ENCODE assay signal across 8 cellular contexts in genomic region chr20:12970372-12970821, GRCh38. TPM values are rescaled to one million over a fixed set of nuclear protein-coding genes. Genes with fewer than 3 reads are reported as not detected.
DNase-seq lines count a peak whose midpoint lies in the region; ATAC-seq and TF ChIP-seq lines count a peak whose summit lies in the region.

No MANE protein-coding gene starts in this region.

- DNase-seq in Ammon's horn (ENCODE audit: low spot score) = peak; percentile 51
- peak; percentile 30 for DNase-seq in HEK293T (ENCODE audit: extremely low spot score)
- DNase-seq in SK-MEL-5 (ENCODE audit: low read depth, low spot score) = peak; percentile 62
- DNase-seq in left ventricle myocardium inferior = no peak
- no peak for DNase-seq in spleen
- no peak for DNase-seq in activated gamma-delta T cell treated with Interleukin-2 at 50 U/mL for 16 hours

- H3K4me1 ChIP-seq in left ventricle myocardium inferior = no peaks in the 10 kb centered on the region
- no peaks in the 10 kb centered on the region for H3K4me1 ChIP-seq in spleen

- CTCF ChIA-PET in HEK293T (lab: Yijun Ruan, JAX) = interaction anchor here (0.6 to 0.8 kb wide), 2 partner anchors 133 to 576 kb away, joined by 3 to 4 read pairs; no protein-coding TSS in a partner anchor

- no peak overlapping the region for H3K27ac ChIP-seq in left ventricle myocardium inferior (replicated peaks)
- H3K27ac ChIP-seq in spleen = no peak overlapping the region

- TF ChIP-seq POLR2A in spleen (IDR thresholded peaks at IDR 0.05) = no peak

- H3K36me3 ChIP-seq in left ventricle myocardium inferior (no peaks in the 10 kb centered on the region), spleen (no peaks in the 10 kb centered on the region)

- ATAC-seq in GM18867 (IDR thresholded peaks at IDR 0.05; ENCODE audit: unreplicated experiment) (no peak), GM19324 (IDR thresholded peaks at IDR 0.05; ENCODE audit: low FRiP score, unreplicated experiment) (no peak)

- intact Hi-C loops in left ventricle myocardium inferior (cut with micrococcal nuclease) = no loop called here
- intact Hi-C loops in spleen (cut with DNase I; ENCODE audit: low total_unique reads) = loop anchor here (10.0 kb wide), 1 partner anchor 134 kb away; no protein-coding TSS in a partner anchor

- H3K27me3 ChIP-seq in left ventricle myocardium inferior (ENCODE audit: low read depth) (no peaks in the 10 kb centered on the region), spleen (replicated peaks in 1 of 7) (no peaks in the 10 kb centered on the region)

- no peak overlapping the region for H3K4me3 ChIP-seq in left ventricle myocardium inferior
- H3K4me3 ChIP-seq in spleen = no peak overlapping the region

- in situ Hi-C loops in SK-MEL-5 (cut with HindIII; ENCODE audit: low pct_unique_long_range_greater_than_20kb, low sequenced_read_pairs) = no loop called here

- no peaks in the 10 kb centered on the region for H3K9me3 ChIP-seq in left ventricle myocardium inferior (replicated peaks)
- H3K9me3 ChIP-seq in spleen = no peaks in the 10 kb centered on the region

- POLR2A ChIA-PET in HEK293T (lab: Yijun Ruan, JAX) = no interaction called here

- WGBS in spleen, 5 donors = 53 to 67% (median 54%) methylated on average over 4 of the region's 4 CpGs

- TF ChIP-seq CTCF in left ventricle myocardium inferior (IDR thresholded peaks at IDR 0.05; ENCODE audit: borderline replicate concordance) = peak; percentile 70
- TF ChIP-seq CTCF in spleen (IDR thresholded peaks at IDR 0.05 in 8 of 11, conservative IDR thresholded peaks at IDR 0.05 in 3 of 11) = peak in 8 of 11 experiments; percentile 10 to 43 (median 38)

TF ChIP-seq in HEK293T, 16 proteins besides CTCF, POLR2A, EP300 and RAD21:
- TF ChIP-seq CTBP1 (IDR thresholded peaks at IDR 0.05; ENCODE audit: borderline replicate concordance) (no peak), SP1 (IDR thresholded peaks at IDR 0.05) (no peak), LEF1 (IDR thresholded peaks at IDR 0.05; ENCODE audit: borderline replicate concordance) (no peak), NFRKB (IDR thresholded peaks at IDR 0.05) (no peak), PKNOX1 (IDR thresholded peaks at IDR 0.05) (no peak), ZNF384 (IDR thresholded peaks at IDR 0.05) (no peak), TARDBP (IDR thresholded peaks at IDR 0.05) (no peak), FOXA1 (IDR thresholded peaks at IDR 0.05) (no peak), FOXM1 (IDR thresholded peaks at IDR 0.05; ENCODE audit: borderline replicate concordance) (no peak), FOXK2 (IDR thresholded peaks at IDR 0.05) (no peak), SUZ12 (IDR thresholded peaks at IDR 0.05) (no peak), ARNT (IDR thresholded peaks at IDR 0.05) (no peak), ELF4 (IDR thresholded peaks at IDR 0.05) (no peak), BHLHE40 (IDR thresholded peaks at IDR 0.05; ENCODE audit: borderline replicate concordance) (no peak), HDGF (IDR thresholded peaks at IDR 0.05; ENCODE audit: borderline replicate concordance) (no peak), L3MBTL2 (conservative IDR thresholded peaks at IDR 0.05) (no peak)

RNA-seq across cellular contexts. Expression of gene SPTLC3, which starts 38.4 kb away (rescaled TPM):
- total RNA-seq in SK-MEL-5 (2014; rRNA removed; shearing (Covaris generic)) = 1.7 and 2.0 TPM in 2 replicates
- polyA plus RNA-seq in SK-MEL-5 (2015; cell fraction: cytosol; rRNA removed) = 0.18 and 0.47 TPM in 2 replicates
- 0.05 and 1.0 TPM in 2 replicates for polyA plus RNA-seq in SK-MEL-5 (2015; cell fraction: nucleus; rRNA removed)
- total RNA-seq in left ventricle myocardium inferior = 9.0 TPM
- total RNA-seq in spleen = 10 to 100 TPM in 1 of 7 donors, 1 to 10 TPM in 6; 2.4 to 12.3 (median 4.5) TPM
- 1 to 10 TPM in 1 of 3 donors, under 1 TPM in 2; 0.50 to 1.0 (median 0.64) TPM for polyA plus RNA-seq in spleen

Comparison
In these comparisons a context has a peak if more than half of its experiments do, and no peak if none do; other contexts are left out.
1. DNase-seq: peak in Ammon's horn (single experiment), HEK293T (single experiment) and SK-MEL-5 (single experiment); none in left ventricle myocardium inferior (single experiment), spleen (single experiment) and activated gamma-delta T cell treated with Interleukin-2 at 50 U/mL for 16 hours (single experiment).